ENCODE assay signal across 18 cellular contexts in the genomic region with DNA sequence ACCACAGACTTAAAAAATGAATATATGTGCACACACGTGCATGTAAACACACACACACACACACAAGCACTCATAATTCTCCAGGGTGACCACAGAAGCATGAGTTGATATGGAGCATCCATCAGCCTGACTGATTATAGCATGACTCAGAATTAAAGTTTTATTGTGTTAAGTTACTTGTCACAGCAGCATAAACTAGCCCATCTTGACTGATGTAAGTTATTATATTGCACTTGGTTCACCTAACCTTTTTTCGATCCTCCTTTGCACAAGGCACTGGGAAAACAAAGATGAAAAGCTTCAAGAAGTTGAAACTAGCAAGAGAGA.
"Had no signal": no experiment of that assay in that cellular context is flagged by ENCODE, and none has a peak within 500 bp of the region (broad histone marks: within the 10 kb centered on the region; RNA-seq: fewer than 3 reads in every experiment).

No MANE protein-coding gene starts in this region.

- DNase-seq: activated B cell treated with CpG ODN at 0.5 μM for 24 hours; activated CD4-positive, alpha-beta memory T cell treated with anti-CD3 and anti-CD28 coated beads, Interleukin-2, amount 10 ng/mL, durations not matched to agents 7 days and 5 days; activated CD4-positive, alpha-beta T cell treated with anti-CD3 and anti-CD28 coated beads for 48 hours; activated effector memory CD4-positive, alpha-beta T cell treated with Interleukin-2 at 50 U/mL for 16 hours; activated naive CD4-positive, alpha-beta T cell treated with anti-CD3 and anti-CD28 coated beads for 36 hours; activated naive CD8-positive, alpha-beta T cell treated with anti-CD3 and anti-CD28 coated beads, Interleukin-2, amount 10 ng/mL, durations not matched to agents 7 days and 5 days; activated T-cell treated with anti-CD3 and anti-CD28 coated beads, Interleukin-2, amount 50 U/mL, for 72 hours; amygdala; cortex of kidney; endodermal cell; foreskin fibroblast; left ventricle myocardium superior; retina; stimulated activated CD4-positive, alpha-beta T cell treated with anti-CD3 and anti-CD28 coated beads, Interleukin-4, amount 100 ng/mL, for 4 hours; stimulated activated naive CD8-positive, alpha-beta T cell treated with anti-CD3 and anti-CD28 coated beads, Interleukin-15, Interleukin-2, amounts not matched to agents 100 U/mL and 50 U/mL, for 24 hours; T1000; upper lobe of left lung had no signal

- H3K4me3 ChIP-seq: cardiac muscle cell, upper lobe of left lung had no signal

- H3K36me3 ChIP-seq: cardiac muscle cell, upper lobe of left lung had no signal

- H3K27ac ChIP-seq: cardiac muscle cell, upper lobe of left lung had no signal

- H3K9me3 ChIP-seq: upper lobe of left lung had no signal

- H3K27me3 ChIP-seq: cardiac muscle cell, upper lobe of left lung had no signal
